ENCODE assay signal across 7 cellular contexts in the genomic region with DNA sequence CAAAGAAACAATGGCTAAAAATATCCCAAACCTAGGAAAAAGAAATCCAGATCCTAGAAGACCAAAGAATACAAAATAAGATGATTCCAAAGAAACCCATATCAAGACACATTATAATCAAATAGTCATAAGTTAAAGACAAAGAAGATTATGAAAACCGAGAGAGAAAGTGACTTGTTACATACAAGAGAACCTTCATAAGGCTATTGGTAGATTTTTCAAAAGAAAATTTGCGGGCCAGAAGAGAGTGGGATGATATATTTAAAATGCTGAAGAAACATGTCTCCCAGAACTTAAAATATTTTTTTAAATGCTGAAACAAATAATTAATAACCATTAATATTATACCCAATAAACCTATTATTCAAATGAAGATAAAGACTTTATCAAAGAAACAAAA.
"Had no signal": no experiment of that assay in that cellular context is flagged by ENCODE, and none has a peak within 500 bp of the region (broad histone marks: within the 10 kb centered on the region; RNA-seq: fewer than 3 reads in every experiment).

No MANE protein-coding gene starts in this region.

- FAIRE-seq: GM12878, GM12891, GM12892, GM18507, GM19239 had no signal

- DNase-seq: GDM1, GF-D8 had no signal

- H3K4me3 ChIP-seq: GM12878 had no signal
